1 cellular context compared by ENCODE assay signal in the genomic region with DNA sequence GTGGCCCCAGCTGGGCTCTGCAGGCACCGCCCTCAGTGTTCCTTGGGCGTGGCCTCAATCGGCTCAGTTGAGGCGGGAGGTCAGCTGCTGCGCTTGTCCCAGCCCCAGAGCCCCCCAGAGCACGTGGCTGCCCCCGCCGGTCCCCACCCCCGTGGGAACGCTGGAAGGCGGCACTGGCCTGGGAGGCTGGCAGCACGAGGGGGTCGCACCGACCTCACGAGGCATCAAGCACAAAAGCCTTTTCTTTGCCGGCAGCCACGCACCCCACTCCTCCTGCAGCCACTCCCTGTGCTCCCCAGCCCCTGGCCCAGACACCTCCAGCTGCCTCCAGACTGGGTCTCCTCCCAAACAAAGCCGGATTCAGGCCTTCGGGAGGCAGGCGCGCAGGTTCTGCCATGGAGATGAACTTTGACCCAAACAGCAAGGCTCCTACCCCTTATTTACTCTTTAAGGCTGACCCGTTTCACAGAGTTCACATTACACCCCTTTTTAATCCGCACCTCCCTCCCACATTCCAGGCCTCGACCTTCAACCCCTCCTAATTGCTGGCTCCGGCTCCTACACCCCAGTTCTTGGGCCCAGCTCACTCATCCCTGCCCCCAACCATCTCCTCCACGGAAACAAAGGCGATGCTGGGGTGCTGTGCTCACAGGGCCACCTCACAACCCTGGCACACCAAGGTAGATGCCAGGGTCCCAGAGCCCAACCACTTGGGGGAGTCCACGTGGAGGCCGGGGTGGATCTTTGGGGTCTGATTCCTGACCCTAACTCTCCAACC.
A peak's percentile ranks its signal among the peaks of the same experiment; 100 is the strongest.
TF ChIP-seq lines count a peak whose summit lies in the region.

No MANE protein-coding gene starts in this region.

TF ChIP-seq in HepG2, 621 proteins besides CTCF, POLR2A, EP300 and RAD21 (continued from another document and continues in another):
- TF ChIP-seq, protein P1, sequence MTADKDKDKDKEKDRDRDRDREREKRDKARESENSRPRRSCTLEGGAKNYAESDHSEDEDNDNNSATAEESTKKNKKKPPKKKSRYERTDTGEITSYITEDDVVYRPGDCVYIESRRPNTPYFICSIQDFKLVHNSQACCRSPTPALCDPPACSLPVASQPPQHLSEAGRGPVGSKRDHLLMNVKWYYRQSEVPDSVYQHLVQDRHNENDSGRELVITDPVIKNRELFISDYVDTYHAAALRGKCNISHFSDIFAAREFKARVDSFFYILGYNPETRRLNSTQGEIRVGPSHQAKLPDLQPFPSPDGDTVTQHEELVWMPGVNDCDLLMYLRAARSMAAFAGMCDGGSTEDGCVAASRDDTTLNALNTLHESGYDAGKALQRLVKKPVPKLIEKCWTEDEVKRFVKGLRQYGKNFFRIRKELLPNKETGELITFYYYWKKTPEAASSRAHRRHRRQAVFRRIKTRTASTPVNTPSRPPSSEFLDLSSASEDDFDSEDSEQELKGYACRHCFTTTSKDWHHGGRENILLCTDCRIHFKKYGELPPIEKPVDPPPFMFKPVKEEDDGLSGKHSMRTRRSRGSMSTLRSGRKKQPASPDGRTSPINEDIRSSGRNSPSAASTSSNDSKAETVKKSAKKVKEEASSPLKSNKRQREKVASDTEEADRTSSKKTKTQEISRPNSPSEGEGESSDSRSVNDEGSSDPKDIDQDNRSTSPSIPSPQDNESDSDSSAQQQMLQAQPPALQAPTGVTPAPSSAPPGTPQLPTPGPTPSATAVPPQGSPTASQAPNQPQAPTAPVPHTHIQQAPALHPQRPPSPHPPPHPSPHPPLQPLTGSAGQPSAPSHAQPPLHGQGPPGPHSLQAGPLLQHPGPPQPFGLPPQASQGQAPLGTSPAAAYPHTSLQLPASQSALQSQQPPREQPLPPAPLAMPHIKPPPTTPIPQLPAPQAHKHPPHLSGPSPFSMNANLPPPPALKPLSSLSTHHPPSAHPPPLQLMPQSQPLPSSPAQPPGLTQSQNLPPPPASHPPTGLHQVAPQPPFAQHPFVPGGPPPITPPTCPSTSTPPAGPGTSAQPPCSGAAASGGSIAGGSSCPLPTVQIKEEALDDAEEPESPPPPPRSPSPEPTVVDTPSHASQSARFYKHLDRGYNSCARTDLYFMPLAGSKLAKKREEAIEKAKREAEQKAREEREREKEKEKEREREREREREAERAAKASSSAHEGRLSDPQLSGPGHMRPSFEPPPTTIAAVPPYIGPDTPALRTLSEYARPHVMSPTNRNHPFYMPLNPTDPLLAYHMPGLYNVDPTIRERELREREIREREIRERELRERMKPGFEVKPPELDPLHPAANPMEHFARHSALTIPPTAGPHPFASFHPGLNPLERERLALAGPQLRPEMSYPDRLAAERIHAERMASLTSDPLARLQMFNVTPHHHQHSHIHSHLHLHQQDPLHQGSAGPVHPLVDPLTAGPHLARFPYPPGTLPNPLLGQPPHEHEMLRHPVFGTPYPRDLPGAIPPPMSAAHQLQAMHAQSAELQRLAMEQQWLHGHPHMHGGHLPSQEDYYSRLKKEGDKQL (CRISPR knock-in tag; IDR thresholded peaks at IDR 0.05; ENCODE audit: low read depth): peak; percentile 58; the same call in 1 of the 2 replicates
- TF ChIP-seq CAMTA2 (CRISPR knock-in tag; IDR thresholded peaks at IDR 0.05; ENCODE audit: borderline replicate concordance) (peak; percentile 85), ZMYM4 (CRISPR knock-in tag; IDR thresholded peaks at IDR 0.05) (peak; percentile 80), ZNF629 (CRISPR knock-in tag; conservative IDR thresholded peaks at IDR 0.05) (peak; percentile 71; the same call in 1 of the 2 replicates), ZNF878 (CRISPR knock-in tag; IDR thresholded peaks at IDR 0.05) (peak; percentile 55; the same call in 1 of the 2 replicates), MIXL1 (CRISPR knock-in tag; IDR thresholded peaks at IDR 0.05) (peak; percentile 94), ZNF136 (CRISPR knock-in tag; IDR thresholded peaks at IDR 0.05; ENCODE audit: low read depth) (peak; percentile 22), SYNCRIP (IDR thresholded peaks at IDR 0.05; ENCODE audit: insufficient read depth, low read depth, low read length) (no peak), ZNF432 (CRISPR knock-in tag; IDR thresholded peaks at IDR 0.05; ENCODE audit: borderline replicate concordance) (no peak), E2F5 (CRISPR knock-in tag; conservative IDR thresholded peaks at IDR 0.05) (0 out of 2 replicates have a peak, but pooled peaks have one; percentile 17), ZNF737 (CRISPR knock-in tag; IDR thresholded peaks at IDR 0.05; ENCODE audit: borderline replicate concordance) (0 out of 2 replicates have a peak, but pooled peaks have one; percentile 4), ZBTB21 (CRISPR knock-in tag; IDR thresholded peaks at IDR 0.05) (0 out of 2 replicates have a peak, but pooled peaks have one; percentile 15), ATRX (CRISPR knock-in tag; IDR thresholded peaks at IDR 0.05; ENCODE audit: borderline replicate concordance) (no peak), XBP1 (CRISPR knock-in tag; IDR thresholded peaks at IDR 0.05) (no peak), PRDM4 (CRISPR knock-in tag; IDR thresholded peaks at IDR 0.05; ENCODE audit: borderline replicate concordance) (no peak), CHCHD3 (CRISPR knock-in tag; IDR thresholded peaks at IDR 0.05) (no peak), CEBPG (CRISPR knock-in tag; IDR thresholded peaks at IDR 0.05) (peak; percentile 50), KAT8 (CRISPR knock-in tag; IDR thresholded peaks at IDR 0.05) (peak; percentile 65; the same call in 1 of the 2 replicates), ZNF263 (CRISPR knock-in tag; IDR thresholded peaks at IDR 0.05) (peak; percentile 96), ZNF574 (CRISPR knock-in tag; IDR thresholded peaks at IDR 0.05) (peak; percentile 63; the same call in 1 of the 2 replicates), ZNF329 (CRISPR knock-in tag; IDR thresholded peaks at IDR 0.05; ENCODE audit: low read depth) (peak; percentile 78; the same call in 1 of the 2 replicates), ZNF10 (CRISPR knock-in tag; IDR thresholded peaks at IDR 0.05; ENCODE audit: borderline replicate concordance, low read depth) (no peak), HNF1B (CRISPR knock-in tag; IDR thresholded peaks at IDR 0.05) (peak; percentile 81)
- TF ChIP-seq, protein P2, sequence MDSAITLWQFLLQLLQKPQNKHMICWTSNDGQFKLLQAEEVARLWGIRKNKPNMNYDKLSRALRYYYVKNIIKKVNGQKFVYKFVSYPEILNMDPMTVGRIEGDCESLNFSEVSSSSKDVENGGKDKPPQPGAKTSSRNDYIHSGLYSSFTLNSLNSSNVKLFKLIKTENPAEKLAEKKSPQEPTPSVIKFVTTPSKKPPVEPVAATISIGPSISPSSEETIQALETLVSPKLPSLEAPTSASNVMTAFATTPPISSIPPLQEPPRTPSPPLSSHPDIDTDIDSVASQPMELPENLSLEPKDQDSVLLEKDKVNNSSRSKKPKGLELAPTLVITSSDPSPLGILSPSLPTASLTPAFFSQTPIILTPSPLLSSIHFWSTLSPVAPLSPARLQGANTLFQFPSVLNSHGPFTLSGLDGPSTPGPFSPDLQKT (CRISPR knock-in tag; IDR thresholded peaks at IDR 0.05; ENCODE audit: borderline replicate concordance): no peak
- TF ChIP-seq, protein P3, sequence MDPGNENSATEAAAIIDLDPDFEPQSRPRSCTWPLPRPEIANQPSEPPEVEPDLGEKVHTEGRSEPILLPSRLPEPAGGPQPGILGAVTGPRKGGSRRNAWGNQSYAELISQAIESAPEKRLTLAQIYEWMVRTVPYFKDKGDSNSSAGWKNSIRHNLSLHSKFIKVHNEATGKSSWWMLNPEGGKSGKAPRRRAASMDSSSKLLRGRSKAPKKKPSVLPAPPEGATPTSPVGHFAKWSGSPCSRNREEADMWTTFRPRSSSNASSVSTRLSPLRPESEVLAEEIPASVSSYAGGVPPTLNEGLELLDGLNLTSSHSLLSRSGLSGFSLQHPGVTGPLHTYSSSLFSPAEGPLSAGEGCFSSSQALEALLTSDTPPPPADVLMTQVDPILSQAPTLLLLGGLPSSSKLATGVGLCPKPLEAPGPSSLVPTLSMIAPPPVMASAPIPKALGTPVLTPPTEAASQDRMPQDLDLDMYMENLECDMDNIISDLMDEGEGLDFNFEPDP (CRISPR knock-in tag; conservative IDR thresholded peaks at IDR 0.05): no peak
- TF ChIP-seq, protein P4, sequence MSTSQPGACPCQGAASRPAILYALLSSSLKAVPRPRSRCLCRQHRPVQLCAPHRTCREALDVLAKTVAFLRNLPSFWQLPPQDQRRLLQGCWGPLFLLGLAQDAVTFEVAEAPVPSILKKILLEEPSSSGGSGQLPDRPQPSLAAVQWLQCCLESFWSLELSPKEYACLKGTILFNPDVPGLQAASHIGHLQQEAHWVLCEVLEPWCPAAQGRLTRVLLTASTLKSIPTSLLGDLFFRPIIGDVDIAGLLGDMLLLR (CRISPR knock-in tag; IDR thresholded peaks at IDR 0.05): peak; percentile 57; the same call in 1 of the 2 replicates
- TF ChIP-seq, protein P5, sequence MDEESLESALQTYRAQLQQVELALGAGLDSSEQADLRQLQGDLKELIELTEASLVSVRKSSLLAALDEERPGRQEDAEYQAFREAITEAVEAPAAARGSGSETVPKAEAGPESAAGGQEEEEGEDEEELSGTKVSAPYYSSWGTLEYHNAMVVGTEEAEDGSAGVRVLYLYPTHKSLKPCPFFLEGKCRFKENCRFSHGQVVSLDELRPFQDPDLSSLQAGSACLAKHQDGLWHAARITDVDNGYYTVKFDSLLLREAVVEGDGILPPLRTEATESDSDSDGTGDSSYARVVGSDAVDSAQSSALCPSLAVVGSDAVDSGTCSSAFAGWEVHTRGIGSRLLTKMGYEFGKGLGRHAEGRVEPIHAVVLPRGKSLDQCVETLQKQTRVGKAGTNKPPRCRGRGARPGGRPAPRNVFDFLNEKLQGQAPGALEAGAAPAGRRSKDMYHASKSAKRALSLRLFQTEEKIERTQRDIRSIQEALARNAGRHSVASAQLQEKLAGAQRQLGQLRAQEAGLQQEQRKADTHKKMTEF (CRISPR knock-in tag; IDR thresholded peaks at IDR 0.05): peak; percentile 87
- TF ChIP-seq, protein P6, sequence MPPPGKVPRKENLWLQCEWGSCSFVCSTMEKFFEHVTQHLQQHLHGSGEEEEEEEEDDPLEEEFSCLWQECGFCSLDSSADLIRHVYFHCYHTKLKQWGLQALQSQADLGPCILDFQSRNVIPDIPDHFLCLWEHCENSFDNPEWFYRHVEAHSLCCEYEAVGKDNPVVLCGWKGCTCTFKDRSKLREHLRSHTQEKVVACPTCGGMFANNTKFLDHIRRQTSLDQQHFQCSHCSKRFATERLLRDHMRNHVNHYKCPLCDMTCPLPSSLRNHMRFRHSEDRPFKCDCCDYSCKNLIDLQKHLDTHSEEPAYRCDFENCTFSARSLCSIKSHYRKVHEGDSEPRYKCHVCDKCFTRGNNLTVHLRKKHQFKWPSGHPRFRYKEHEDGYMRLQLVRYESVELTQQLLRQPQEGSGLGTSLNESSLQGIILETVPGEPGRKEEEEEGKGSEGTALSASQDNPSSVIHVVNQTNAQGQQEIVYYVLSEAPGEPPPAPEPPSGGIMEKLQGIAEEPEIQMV (CRISPR knock-in tag; IDR thresholded peaks at IDR 0.05; ENCODE audit: low read depth): peak; percentile 59
- TF ChIP-seq, protein P7, sequence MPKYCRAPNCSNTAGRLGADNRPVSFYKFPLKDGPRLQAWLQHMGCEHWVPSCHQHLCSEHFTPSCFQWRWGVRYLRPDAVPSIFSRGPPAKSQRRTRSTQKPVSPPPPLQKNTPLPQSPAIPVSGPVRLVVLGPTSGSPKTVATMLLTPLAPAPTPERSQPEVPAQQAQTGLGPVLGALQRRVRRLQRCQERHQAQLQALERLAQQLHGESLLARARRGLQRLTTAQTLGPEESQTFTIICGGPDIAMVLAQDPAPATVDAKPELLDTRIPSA (CRISPR knock-in tag; IDR thresholded peaks at IDR 0.05; ENCODE audit: borderline replicate concordance): no peak
